ENCODE assay signal across 20 cellular contexts in the genomic region with DNA sequence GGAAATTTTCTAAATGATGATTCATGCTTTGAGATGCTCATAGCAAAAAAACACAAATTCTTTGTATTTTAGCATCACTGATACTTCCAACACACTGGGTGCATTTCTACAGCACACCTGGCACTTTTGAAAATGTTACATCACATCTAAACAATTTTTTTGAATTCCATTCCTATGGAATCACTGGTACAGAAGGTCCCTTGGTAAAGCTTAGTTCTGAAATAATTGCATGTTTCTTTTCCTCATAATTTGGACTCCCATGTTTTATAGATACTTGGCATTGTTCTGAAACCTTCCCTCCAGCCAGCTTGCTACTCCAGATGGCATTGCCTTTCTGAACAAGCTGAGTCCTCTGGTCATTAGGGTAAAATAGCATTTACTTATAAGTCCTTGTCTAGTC.
"Had no signal": no experiment of that assay in that cellular context is flagged by ENCODE, and none has a peak within 500 bp of the region (broad histone marks: within the 10 kb centered on the region; RNA-seq: fewer than 3 reads in every experiment).

No MANE protein-coding gene starts in this region.

- FAIRE-seq: kidney had no signal

- H3K9ac ChIP-seq: parathyroid adenoma had no signal

- H3K27me3 Mint-ChIP-seq: activated CD4-positive, alpha-beta memory T cell treated with anti-CD3 and anti-CD28 coated beads, Interleukin-2, amount 10 ng/mL, durations not matched to agents 7 days and 5 days; activated naive CD4-positive, alpha-beta T cell treated with anti-CD3 and anti-CD28 coated beads, Interleukin-2, amount 10 ng/mL, durations not matched to agents 7 days and 5 days; activated T-cell treated with anti-CD3 and anti-CD28 coated beads, Interleukin-2, amount 50 U/mL, for 24 hours had no signal

- H3K4me3 Mint-ChIP-seq: activated CD4-positive, alpha-beta memory T cell treated with anti-CD3 and anti-CD28 coated beads, Interleukin-2, amount 10 ng/mL, durations not matched to agents 7 days and 5 days; activated naive CD4-positive, alpha-beta T cell treated with anti-CD3 and anti-CD28 coated beads, Interleukin-2, amount 10 ng/mL, durations not matched to agents 7 days and 5 days; activated T-cell treated with anti-CD3 and anti-CD28 coated beads, Interleukin-2, amount 50 U/mL, for 24 hours; endodermal cell; natural killer cell; stimulated activated effector memory CD8-positive, alpha-beta T cell treated with anti-CD3 and anti-CD28 coated beads, Interleukin-12 subunit alpha, Interleukin-12 subunit beta, amount 100 ng/mL, for 72 hours had no signal

- H3K4me1 ChIP-seq: ascending aorta, left ventricle myocardium inferior, parathyroid adenoma had no signal

- H3K4me3 ChIP-seq: ascending aorta, cardiac muscle cell, dorsolateral prefrontal cortex, left ventricle myocardium inferior, thoracic aorta had no signal

- H3K27me3 ChIP-seq: ascending aorta, cardiac muscle cell, dorsolateral prefrontal cortex, neutrophil had no signal

- DNase-seq: activated CD4-positive, alpha-beta memory T cell treated with anti-CD3 and anti-CD28 coated beads, Interleukin-2, amount 10 ng/mL, durations not matched to agents 7 days and 5 days; activated CD4-positive, alpha-beta T cell treated with anti-CD3 and anti-CD28 coated beads for 4 hours; activated naive CD4-positive, alpha-beta T cell treated with anti-CD3 and anti-CD28 coated beads, Interleukin-2, amount 10 ng/mL, durations not matched to agents 7 days and 5 days; activated T-cell treated with anti-CD3 and anti-CD28 coated beads, Interleukin-2, amount 50 U/mL, for 24 hours; dorsolateral prefrontal cortex; endodermal cell; erythroblast; hippocampal formation; kidney; left ventricle myocardium inferior; mesenchymal stem cell; natural killer cell; stimulated activated CD4-positive, alpha-beta T cell treated with anti-CD3 and anti-CD28 coated beads, Interleukin-12 subunit alpha, Interleukin-12 subunit beta, amount 100 ng/mL, for 4 hours; stimulated activated CD4-positive, alpha-beta T cell treated with anti-CD3 and anti-CD28 coated beads, Interleukin-2, amount 100 ng/mL, for 24 hours had no signal

- H3K9me3 ChIP-seq: ascending aorta, left ventricle myocardium inferior, neutrophil, thoracic aorta had no signal

- H2AFZ ChIP-seq: parathyroid adenoma had no signal

- H3K27ac Mint-ChIP-seq: activated CD4-positive, alpha-beta memory T cell treated with anti-CD3 and anti-CD28 coated beads, Interleukin-2, amount 10 ng/mL, durations not matched to agents 7 days and 5 days; activated naive CD4-positive, alpha-beta T cell treated with anti-CD3 and anti-CD28 coated beads, Interleukin-2, amount 10 ng/mL, durations not matched to agents 7 days and 5 days; activated T-cell treated with anti-CD3 and anti-CD28 coated beads, Interleukin-2, amount 50 U/mL, for 24 hours; endodermal cell; natural killer cell; stimulated activated effector memory CD8-positive, alpha-beta T cell treated with anti-CD3 and anti-CD28 coated beads, Interleukin-12 subunit alpha, Interleukin-12 subunit beta, amount 100 ng/mL, for 72 hours had no signal

- H3K9me3 Mint-ChIP-seq: activated naive CD4-positive, alpha-beta T cell treated with anti-CD3 and anti-CD28 coated beads, Interleukin-2, amount 10 ng/mL, durations not matched to agents 7 days and 5 days; endodermal cell had no signal

- H3K4me1 Mint-ChIP-seq: activated CD4-positive, alpha-beta memory T cell treated with anti-CD3 and anti-CD28 coated beads, Interleukin-2, amount 10 ng/mL, durations not matched to agents 7 days and 5 days; activated naive CD4-positive, alpha-beta T cell treated with anti-CD3 and anti-CD28 coated beads, Interleukin-2, amount 10 ng/mL, durations not matched to agents 7 days and 5 days; natural killer cell; stimulated activated effector memory CD8-positive, alpha-beta T cell treated with anti-CD3 and anti-CD28 coated beads, Interleukin-12 subunit alpha, Interleukin-12 subunit beta, amount 100 ng/mL, for 72 hours had no signal

- H3K36me3 ChIP-seq: ascending aorta, cardiac muscle cell, left ventricle myocardium inferior, neutrophil, thoracic aorta had no signal

- H3K79me2 ChIP-seq: parathyroid adenoma had no signal

- H3K36me3 Mint-ChIP-seq: activated naive CD4-positive, alpha-beta T cell treated with anti-CD3 and anti-CD28 coated beads, Interleukin-2, amount 10 ng/mL, durations not matched to agents 7 days and 5 days; natural killer cell; stimulated activated effector memory CD8-positive, alpha-beta T cell treated with anti-CD3 and anti-CD28 coated beads, Interleukin-12 subunit alpha, Interleukin-12 subunit beta, amount 100 ng/mL, for 72 hours had no signal

- H3K27ac ChIP-seq: ascending aorta, cardiac muscle cell, dorsolateral prefrontal cortex, left ventricle myocardium inferior, neutrophil, parathyroid adenoma, thoracic aorta had no signal
